Comparison of ENCODE assay signal across 1 cellular context in the genomic region with DNA sequence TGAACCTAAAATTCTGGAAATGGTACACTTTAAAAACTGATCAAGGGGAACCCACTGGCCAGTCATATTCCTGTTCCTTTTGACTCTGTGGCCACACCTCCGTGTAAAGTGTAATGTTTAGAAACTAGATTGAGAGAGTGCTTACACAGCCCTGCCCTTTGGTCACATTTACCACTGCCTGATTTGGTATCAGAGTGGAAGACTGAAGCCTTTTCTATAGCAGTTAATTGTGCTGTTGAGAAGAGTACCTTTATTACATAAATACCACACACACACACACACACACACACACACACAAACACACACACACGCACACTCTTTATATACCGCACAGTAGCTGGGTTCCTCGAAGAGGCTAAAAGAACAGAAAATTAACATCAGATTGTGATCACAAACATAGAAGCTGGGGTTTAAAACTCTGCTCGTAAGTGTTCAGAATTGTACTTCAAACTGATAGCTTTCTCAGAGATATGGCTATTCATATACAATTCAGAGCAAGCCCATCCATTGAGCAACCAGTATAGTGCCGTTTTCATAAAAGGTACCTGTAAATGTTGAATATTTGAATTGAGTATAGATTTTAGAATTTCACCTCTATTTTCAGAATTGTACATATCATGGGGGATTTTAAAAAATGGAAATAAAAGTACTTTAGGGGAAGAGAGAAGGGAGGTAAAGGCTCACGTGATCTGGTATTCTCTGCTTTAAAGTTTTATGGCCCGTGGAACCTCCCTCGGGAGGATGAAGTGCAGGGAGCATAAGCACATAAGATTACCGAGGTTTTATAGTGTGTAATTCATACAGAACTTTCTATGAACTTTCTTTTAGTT.
TF ChIP-seq lines count a peak whose summit lies in the region.

No MANE protein-coding gene starts in this region.

TF ChIP-seq in HEK293, 187 proteins besides CTCF, POLR2A, EP300 and RAD21 (continued from another document):
- TF ChIP-seq, protein P1, sequence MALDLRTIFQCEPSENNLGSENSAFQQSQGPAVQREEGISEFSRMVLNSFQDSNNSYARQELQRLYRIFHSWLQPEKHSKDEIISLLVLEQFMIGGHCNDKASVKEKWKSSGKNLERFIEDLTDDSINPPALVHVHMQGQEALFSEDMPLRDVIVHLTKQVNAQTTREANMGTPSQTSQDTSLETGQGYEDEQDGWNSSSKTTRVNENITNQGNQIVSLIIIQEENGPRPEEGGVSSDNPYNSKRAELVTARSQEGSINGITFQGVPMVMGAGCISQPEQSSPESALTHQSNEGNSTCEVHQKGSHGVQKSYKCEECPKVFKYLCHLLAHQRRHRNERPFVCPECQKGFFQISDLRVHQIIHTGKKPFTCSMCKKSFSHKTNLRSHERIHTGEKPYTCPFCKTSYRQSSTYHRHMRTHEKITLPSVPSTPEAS (tag by site-specific recombination; IDR thresholded peaks at IDR 0.05): peak; percentile 94
- no peak for TF ChIP-seq ZNF473 (tag by site-specific recombination; IDR thresholded peaks at IDR 0.05)
- TF ChIP-seq ZEB2 (tag by site-specific recombination; IDR thresholded peaks at IDR 0.05): 0 out of 2 replicates have a peak, but pooled peaks have one; percentile 30
- TF ChIP-seq ZXDB (tag by site-specific recombination; IDR thresholded peaks at IDR 0.05): peak; percentile 62; the same call in 1 of the 2 replicates
- TF ChIP-seq, protein P2, sequence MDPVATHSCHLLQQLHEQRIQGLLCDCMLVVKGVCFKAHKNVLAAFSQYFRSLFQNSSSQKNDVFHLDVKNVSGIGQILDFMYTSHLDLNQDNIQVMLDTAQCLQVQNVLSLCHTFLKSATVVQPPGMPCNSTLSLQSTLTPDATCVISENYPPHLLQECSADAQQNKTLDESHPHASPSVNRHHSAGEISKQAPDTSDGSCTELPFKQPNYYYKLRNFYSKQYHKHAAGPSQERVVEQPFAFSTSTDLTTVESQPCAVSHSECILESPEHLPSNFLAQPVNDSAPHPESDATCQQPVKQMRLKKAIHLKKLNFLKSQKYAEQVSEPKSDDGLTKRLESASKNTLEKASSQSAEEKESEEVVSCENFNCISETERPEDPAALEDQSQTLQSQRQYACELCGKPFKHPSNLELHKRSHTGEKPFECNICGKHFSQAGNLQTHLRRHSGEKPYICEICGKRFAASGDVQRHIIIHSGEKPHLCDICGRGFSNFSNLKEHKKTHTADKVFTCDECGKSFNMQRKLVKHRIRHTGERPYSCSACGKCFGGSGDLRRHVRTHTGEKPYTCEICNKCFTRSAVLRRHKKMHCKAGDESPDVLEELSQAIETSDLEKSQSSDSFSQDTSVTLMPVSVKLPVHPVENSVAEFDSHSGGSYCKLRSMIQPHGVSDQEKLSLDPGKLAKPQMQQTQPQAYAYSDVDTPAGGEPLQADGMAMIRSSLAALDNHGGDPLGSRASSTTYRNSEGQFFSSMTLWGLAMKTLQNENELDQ (tag by site-specific recombination; IDR thresholded peaks at IDR 0.05; ENCODE audit: low read depth): no peak
- TF ChIP-seq, protein P3, sequence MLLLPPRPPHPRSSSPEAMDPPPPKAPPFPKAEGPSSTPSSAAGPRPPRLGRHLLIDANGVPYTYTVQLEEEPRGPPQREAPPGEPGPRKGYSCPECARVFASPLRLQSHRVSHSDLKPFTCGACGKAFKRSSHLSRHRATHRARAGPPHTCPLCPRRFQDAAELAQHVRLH (tag by site-specific recombination; IDR thresholded peaks at IDR 0.05): peak; percentile 36; the same call in 1 of the 2 replicates
- no peak for TF ChIP-seq ZNF776 (tag by site-specific recombination; IDR thresholded peaks at IDR 0.05; ENCODE audit: borderline replicate concordance)
- 0 out of 2 replicates have a peak, but pooled peaks have one; percentile 11 for TF ChIP-seq ZNF843 (tag by site-specific recombination; IDR thresholded peaks at IDR 0.05)
- TF ChIP-seq ZNF76 (tag by site-specific recombination; IDR thresholded peaks at IDR 0.05; ENCODE audit: borderline replicate concordance, low read depth): peak; percentile 13; the same call in 1 of the 2 replicates
- TF ChIP-seq, protein P4, sequence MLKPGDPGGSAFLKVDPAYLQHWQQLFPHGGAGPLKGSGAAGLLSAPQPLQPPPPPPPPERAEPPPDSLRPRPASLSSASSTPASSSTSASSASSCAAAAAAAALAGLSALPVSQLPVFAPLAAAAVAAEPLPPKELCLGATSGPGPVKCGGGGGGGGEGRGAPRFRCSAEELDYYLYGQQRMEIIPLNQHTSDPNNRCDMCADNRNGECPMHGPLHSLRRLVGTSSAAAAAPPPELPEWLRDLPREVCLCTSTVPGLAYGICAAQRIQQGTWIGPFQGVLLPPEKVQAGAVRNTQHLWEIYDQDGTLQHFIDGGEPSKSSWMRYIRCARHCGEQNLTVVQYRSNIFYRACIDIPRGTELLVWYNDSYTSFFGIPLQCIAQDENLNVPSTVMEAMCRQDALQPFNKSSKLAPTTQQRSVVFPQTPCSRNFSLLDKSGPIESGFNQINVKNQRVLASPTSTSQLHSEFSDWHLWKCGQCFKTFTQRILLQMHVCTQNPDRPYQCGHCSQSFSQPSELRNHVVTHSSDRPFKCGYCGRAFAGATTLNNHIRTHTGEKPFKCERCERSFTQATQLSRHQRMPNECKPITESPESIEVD (tag by site-specific recombination; IDR thresholded peaks at IDR 0.05): peak; percentile 81
- TF ChIP-seq, protein P5, sequence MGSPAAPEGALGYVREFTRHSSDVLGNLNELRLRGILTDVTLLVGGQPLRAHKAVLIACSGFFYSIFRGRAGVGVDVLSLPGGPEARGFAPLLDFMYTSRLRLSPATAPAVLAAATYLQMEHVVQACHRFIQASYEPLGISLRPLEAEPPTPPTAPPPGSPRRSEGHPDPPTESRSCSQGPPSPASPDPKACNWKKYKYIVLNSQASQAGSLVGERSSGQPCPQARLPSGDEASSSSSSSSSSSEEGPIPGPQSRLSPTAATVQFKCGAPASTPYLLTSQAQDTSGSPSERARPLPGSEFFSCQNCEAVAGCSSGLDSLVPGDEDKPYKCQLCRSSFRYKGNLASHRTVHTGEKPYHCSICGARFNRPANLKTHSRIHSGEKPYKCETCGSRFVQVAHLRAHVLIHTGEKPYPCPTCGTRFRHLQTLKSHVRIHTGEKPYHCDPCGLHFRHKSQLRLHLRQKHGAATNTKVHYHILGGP (tag by site-specific recombination; IDR thresholded peaks at IDR 0.05): no peak
- no peak for TF ChIP-seq ZIC2 (tag by site-specific recombination; IDR thresholded peaks at IDR 0.05)
- TF ChIP-seq ZNF335 (tag by site-specific recombination; conservative IDR thresholded peaks at IDR 0.05): peak; percentile 78
- TF ChIP-seq MYNN (tag by site-specific recombination; IDR thresholded peaks at IDR 0.05; ENCODE audit: borderline replicate concordance): peak; percentile 49; the same call in 1 of the 2 replicates
- no peak for TF ChIP-seq ZFP41 (tag by site-specific recombination; IDR thresholded peaks at IDR 0.05; ENCODE audit: borderline replicate concordance)
- peak; percentile 94 for TF ChIP-seq WT1 (tag by site-specific recombination; IDR thresholded peaks at IDR 0.05)
- no peak for TF ChIP-seq GFI1B (tag by site-specific recombination; IDR thresholded peaks at IDR 0.05)
- TF ChIP-seq ZNF366 (tag by site-specific recombination; conservative IDR thresholded peaks at IDR 0.05): 0 out of 2 replicates have a peak, but pooled peaks have one; percentile 32
- no peak for TF ChIP-seq ZNF37A (tag by site-specific recombination; IDR thresholded peaks at IDR 0.05)
